ENCODE assay signal across 20 cellular contexts in the genomic region with DNA sequence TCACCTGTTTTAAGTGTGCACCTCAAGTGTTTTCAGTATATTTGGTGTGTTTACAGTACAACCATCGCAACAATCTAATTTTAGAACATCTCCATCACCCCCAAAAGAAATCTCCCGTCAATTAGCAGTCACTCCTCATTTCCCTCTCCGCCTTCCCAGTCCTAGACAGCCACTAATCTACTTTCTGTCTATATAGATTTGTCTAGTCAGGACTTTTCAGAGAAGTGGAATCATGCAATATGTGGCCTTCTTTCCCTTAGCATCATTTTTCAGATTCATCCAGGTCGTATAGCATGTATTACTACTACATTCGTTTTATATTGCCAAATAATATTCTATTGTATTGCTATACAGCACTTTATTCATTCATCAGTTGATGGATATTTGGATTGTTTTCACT. TPM values are rescaled to one million over a fixed set of nuclear protein-coding genes. Genes with fewer than 3 reads are reported as not detected.
DNase-seq lines count a peak whose midpoint lies in the region; ATAC-seq and TF ChIP-seq lines count a peak whose summit lies in the region.
"Had no signal": no experiment of that assay in that cellular context is flagged by ENCODE, and none has a peak within 500 bp of the region (broad histone marks: within the 10 kb centered on the region; RNA-seq: fewer than 3 reads in every experiment).

No MANE protein-coding gene starts in this region.

- POLR2A ChIA-PET in CD8-positive, alpha-beta memory T cell (lab: Charles Lee): no interaction called here
- POLR2A ChIA-PET in naive thymus-derived CD8-positive, alpha-beta T cell (lab: Charles Lee): no interaction called here

- no peak for DNase-seq in activated naive CD4-positive, alpha-beta T cell treated with anti-CD3 and anti-CD28 coated beads, Interleukin-2, amount 50 U/mL, for 72 hours (ENCODE audit: low spot score in 2 of 2)
- no peak for DNase-seq in CD8-positive, alpha-beta memory T cell
- no peak for DNase-seq in naive thymus-derived CD8-positive, alpha-beta T cell
- no peak for DNase-seq in DMS114 treated with DMSO at 0.1 percent for 48 hours (lab: John Stamatoyannopoulos, UW; ENCODE audit: unreplicated experiment)
- no peak for DNase-seq in mesenteric fat pad (ENCODE audit: low spot score)
- DNase-seq in NCI-H2029 (lab: John Stamatoyannopoulos, UW): no peak
- DNase-seq: DMS79 treated with DMSO at 0.1 percent for 48 hours, GOT3, NCI-H1417 treated with DMSO at 0.1 percent for 48 hours, NCI-H187 treated with DMSO at 0.1 percent for 48 hours, NCI-H2171, NCI-H446 treated with DMSO at 0.1 percent for 48 hours, Right ventricle myocardium superior had no signal

- no peaks in the 10 kb centered on the region for H3K9me3 Mint-ChIP-seq in activated naive CD4-positive, alpha-beta T cell treated with anti-CD3 and anti-CD28 coated beads, Interleukin-2, amount 50 U/mL, for 24 hours
- peaks cover 0 to 12% of the 10 kb centered on the region in 2 donors for H3K9me3 Mint-ChIP-seq in activated naive CD4-positive, alpha-beta T cell treated with anti-CD3 and anti-CD28 coated beads, Interleukin-2, amount 50 U/mL, for 72 hours
- H3K9me3 Mint-ChIP-seq in CD8-positive, alpha-beta memory T cell: peaks cover 0 to 5% (median 0%) of the 10 kb centered on the region in 5 donors
- peaks cover 17 to 52% (median 26%) of the 10 kb centered on the region in 5 experiments for H3K9me3 Mint-ChIP-seq in brain
- peaks cover 0 to 5% (median 0%) of the 10 kb centered on the region in 9 donors for H3K9me3 Mint-ChIP-seq in naive thymus-derived CD8-positive, alpha-beta T cell

- H3K4me1 ChIP-seq in CD8-positive, alpha-beta memory T cell (ENCODE audit: insufficient read depth, low read length): peaks cover 5% of the 10 kb centered on the region

- peaks cover 3% of the 10 kb centered on the region for H3K4me1 Mint-ChIP-seq in activated naive CD4-positive, alpha-beta T cell treated with anti-CD3 and anti-CD28 coated beads, Interleukin-2, amount 50 U/mL, for 24 hours
- peaks cover 4 to 5% (median 5%) of the 10 kb centered on the region in 3 donors for H3K4me1 Mint-ChIP-seq in CD8-positive, alpha-beta memory T cell
- H3K4me1 Mint-ChIP-seq in brain: peaks cover 5% of the 10 kb centered on the region
- H3K4me1 Mint-ChIP-seq in naive thymus-derived CD8-positive, alpha-beta T cell: peaks cover 0 to 5% (median 2%) of the 10 kb centered on the region in 4 donors

- no peak for ATAC-seq in activated naive CD4-positive, alpha-beta T cell treated with anti-CD3 and anti-CD28 coated beads, Interleukin-2, amount 50 U/mL, for 72 hours
- no peak for ATAC-seq in naive thymus-derived CD8-positive, alpha-beta T cell
- ATAC-seq: HCT116 had no signal

- H3K27ac ChIP-seq in CD8-positive, alpha-beta memory T cell (ENCODE audit: low read depth, low read length): no peak overlapping the region
- H3K27ac ChIP-seq: 22Rv1, KMS-11, Peyer's patch had no signal

- no peaks in the 10 kb centered on the region for H3K9me3 ChIP-seq in CD8-positive, alpha-beta memory T cell (ENCODE audit: low read length)

- H3K4me3 ChIP-seq in CD8-positive, alpha-beta memory T cell (ENCODE audit: low read length): no peak overlapping the region
- H3K4me3 ChIP-seq: Peyer's patch had no signal

- no peak overlapping the region for H3K27ac Mint-ChIP-seq in activated naive CD4-positive, alpha-beta T cell treated with anti-CD3 and anti-CD28 coated beads, Interleukin-2, amount 50 U/mL, for 24 hours
- no peak overlapping the region for H3K27ac Mint-ChIP-seq in activated naive CD4-positive, alpha-beta T cell treated with anti-CD3 and anti-CD28 coated beads, Interleukin-2, amount 50 U/mL, for 72 hours
- no peak overlapping the region for H3K27ac Mint-ChIP-seq in CD8-positive, alpha-beta memory T cell
- H3K27ac Mint-ChIP-seq in brain: no peak overlapping the region
- H3K27ac Mint-ChIP-seq in naive thymus-derived CD8-positive, alpha-beta T cell: no peak overlapping the region

- CTCF ChIA-PET in CD8-positive, alpha-beta memory T cell (lab: Charles Lee): no interaction called here

- peak overlapping the region; percentile 62 for H3K4me3 Mint-ChIP-seq in activated naive CD4-positive, alpha-beta T cell treated with anti-CD3 and anti-CD28 coated beads, Interleukin-2, amount 50 U/mL, for 24 hours
- peak overlapping the region in 5 of 7 donors; percentile 18 to 72 (median 60) for H3K4me3 Mint-ChIP-seq in CD8-positive, alpha-beta memory T cell
- peak overlapping the region in 3 of 5 experiments; percentile 5 to 47 (median 38) for H3K4me3 Mint-ChIP-seq in brain
- H3K4me3 Mint-ChIP-seq in naive thymus-derived CD8-positive, alpha-beta T cell: peak overlapping the region in 9 of 10 donors; percentile 11 to 70 (median 46)

- peaks cover 26% of the 10 kb centered on the region for H3K27me3 ChIP-seq in CD8-positive, alpha-beta memory T cell (ENCODE audit: insufficient read depth, low read length, poor library complexity, severe bottlenecking)

- H3K36me3 ChIP-seq in CD8-positive, alpha-beta memory T cell (ENCODE audit: insufficient read depth, low read length): no peaks in the 10 kb centered on the region
- H3K36me3 ChIP-seq: Peyer's patch had no signal

- H3K36me3 Mint-ChIP-seq in activated naive CD4-positive, alpha-beta T cell treated with anti-CD3 and anti-CD28 coated beads, Interleukin-2, amount 50 U/mL, for 24 hours: no peaks in the 10 kb centered on the region
- peaks cover 13 to 22% of the 10 kb centered on the region in 2 donors for H3K36me3 Mint-ChIP-seq in activated naive CD4-positive, alpha-beta T cell treated with anti-CD3 and anti-CD28 coated beads, Interleukin-2, amount 50 U/mL, for 72 hours
- no peaks in the 10 kb centered on the region for H3K36me3 Mint-ChIP-seq in CD8-positive, alpha-beta memory T cell
- H3K36me3 Mint-ChIP-seq in brain: no peaks in the 10 kb centered on the region
- H3K36me3 Mint-ChIP-seq in naive thymus-derived CD8-positive, alpha-beta T cell: peaks cover 0 to 4% (median 0%) of the 10 kb centered on the region in 3 donors

- TF ChIP-seq CTCF in brain (conservative IDR thresholded peaks at IDR 0.05): no peak

- peaks cover 32% of the 10 kb centered on the region for H3K27me3 Mint-ChIP-seq in activated naive CD4-positive, alpha-beta T cell treated with anti-CD3 and anti-CD28 coated beads, Interleukin-2, amount 50 U/mL, for 24 hours
- peaks cover 49 to 75% of the 10 kb centered on the region in 2 donors for H3K27me3 Mint-ChIP-seq in CD8-positive, alpha-beta memory T cell
- H3K27me3 Mint-ChIP-seq in brain: peaks cover 95% of the 10 kb centered on the region
- H3K27me3 Mint-ChIP-seq in naive thymus-derived CD8-positive, alpha-beta T cell: peaks cover 33 to 75% (median 69%) of the 10 kb centered on the region in 5 donors

RNA-seq across cellular contexts. Expression of a gene that starts 1.7 kb away (rescaled TPM):
- not detected for total RNA-seq in activated naive CD4-positive, alpha-beta T cell treated with anti-CD3 and anti-CD28 coated beads, Interleukin-2, amount 50 U/mL, for 72 hours
- total RNA-seq in CD8-positive, alpha-beta memory T cell: not detected
- polyA plus RNA-seq in CD8-positive, alpha-beta memory T cell: not detected
- polyA plus RNA-seq in brain (ENCODE audit: insufficient read depth, low read depth, low replicate concordance): 1.6 TPM
- total RNA-seq in naive thymus-derived CD8-positive, alpha-beta T cell: not detected
- not detected for polyA plus RNA-seq in naive thymus-derived CD8-positive, alpha-beta T cell
- total RNA-seq in mesenteric fat pad: 33.1 TPM
- polyA plus RNA-seq: AG04450 had no signal

RNA-seq across cellular contexts. Expression of a gene that starts 1.9 kb away (rescaled TPM):
- total RNA-seq in activated naive CD4-positive, alpha-beta T cell treated with anti-CD3 and anti-CD28 coated beads, Interleukin-2, amount 50 U/mL, for 72 hours: not detected
- total RNA-seq in CD8-positive, alpha-beta memory T cell: not detected
- not detected for polyA plus RNA-seq in CD8-positive, alpha-beta memory T cell
- 0.27 TPM for polyA plus RNA-seq in brain (ENCODE audit: insufficient read depth, low read depth, low replicate concordance)
- not detected for total RNA-seq in naive thymus-derived CD8-positive, alpha-beta T cell
- polyA plus RNA-seq in naive thymus-derived CD8-positive, alpha-beta T cell: not detected
- 7.2 TPM for total RNA-seq in mesenteric fat pad
- polyA plus RNA-seq: AG04450 had no signal

RNA-seq across cellular contexts. Expression of a gene that starts 54.6 kb away (rescaled TPM):
- 100 to 1,000 TPM in 1 of 2 donors, 10 to 100 TPM in 1; 99.5 to 113 TPM for total RNA-seq in activated naive CD4-positive, alpha-beta T cell treated with anti-CD3 and anti-CD28 coated beads, Interleukin-2, amount 50 U/mL, for 72 hours
- total RNA-seq in CD8-positive, alpha-beta memory T cell: 10 to 100 TPM; 83.8 to 97.8 TPM
- 16.2 TPM for polyA plus RNA-seq in CD8-positive, alpha-beta memory T cell
- 98.2 TPM for polyA plus RNA-seq in brain (ENCODE audit: insufficient read depth, low read depth, low replicate concordance)
- total RNA-seq in naive thymus-derived CD8-positive, alpha-beta T cell: 100 to 1,000 TPM; 109 to 114 TPM
- polyA plus RNA-seq in naive thymus-derived CD8-positive, alpha-beta T cell: 10 to 100 TPM; 10.5 to 13.3 (median 12.6) TPM
- 67.5 TPM for total RNA-seq in mesenteric fat pad

Comparison
In these comparisons a context has a peak if more than half of its experiments do, and no peak if none do; other contexts are left out.
1. RNA of a gene that starts 1.7 kb away (total RNA-seq): 33.1 TPM in mesenteric fat pad (single experiment); not detected in naive thymus-derived CD8-positive, alpha-beta T cell, not detected in CD8-positive, alpha-beta memory T cell and not detected in activated naive CD4-positive, alpha-beta T cell treated with anti-CD3 and anti-CD28 coated beads, Interleukin-2, amount 50 U/mL, for 72 hours; every median in the first group is over 10 times any median in the second.
2. Peak in every context shown above with its lines, with median percentiles within 50 percentile points of each other: H3K4me3 Mint-ChIP-seq.